Comparison of ENCODE assay signal across 1 cellular context in genomic region chr20:49886571-49887203, GRCh38.
TF ChIP-seq lines count a peak whose summit lies in the region.

No MANE protein-coding gene starts in this region.

TF ChIP-seq in WTC11, 78 proteins besides CTCF, POLR2A, EP300 and RAD21 (continued from another document):
- TF ChIP-seq PRDM15 (CRISPR knock-in tag; IDR thresholded peaks at IDR 0.05) (no peak), NFYB (CRISPR knock-in tag; conservative IDR thresholded peaks at IDR 0.05; ENCODE audit: low read depth) (no peak)
